Comparison of ENCODE assay signal across 37 cellular contexts in genomic region chr4:92251711-92252110, GRCh38. TPM values are rescaled to one million over a fixed set of nuclear protein-coding genes. Genes with fewer than 3 reads are reported as not detected.
"Had no signal": no experiment of that assay in that cellular context is flagged by ENCODE, and none has a peak within 500 bp of the region (broad histone marks: within the 10 kb centered on the region; RNA-seq: fewer than 3 reads in every experiment).

No MANE protein-coding gene starts in this region.

- H3K36me3 Mint-ChIP-seq: activated CD4-positive, alpha-beta memory T cell treated with anti-CD3 and anti-CD28 coated beads for 36 hours; activated naive CD8-positive, alpha-beta T cell treated with anti-CD3 and anti-CD28 coated beads for 36 hours had no signal

- H3K4me3 ChIP-seq: adrenal gland, body of pancreas, breast epithelium had no signal

- H3K4me1 ChIP-seq: adrenal gland, body of pancreas, breast epithelium had no signal

- H3K27ac Mint-ChIP-seq: activated B cell treated with CpG ODN at 0.5 μM for 24 hours; activated CD4-positive, alpha-beta memory T cell treated with anti-CD3 and anti-CD28 coated beads for 36 hours; activated CD4-positive, alpha-beta T cell treated with anti-CD3 and anti-CD28 coated beads, Interleukin-2, amount 10 ng/mL, durations not matched to agents 24 days and 14 days; activated CD8-positive, alpha-beta T cell treated with anti-CD3 and anti-CD28 coated beads for 36 hours; activated naive CD4-positive, alpha-beta T cell treated with anti-CD3 and anti-CD28 coated beads for 36 hours; activated naive CD4-positive, alpha-beta T cell treated with anti-CD3 and anti-CD28 coated beads, Interleukin-2, amount 50 U/mL, for 72 hours; activated naive CD8-positive, alpha-beta T cell treated with anti-CD3 and anti-CD28 coated beads for 36 hours; activated T-cell treated with anti-CD3 and anti-CD28 coated beads, Interleukin-2, amount 50 U/mL, for 72 hours; activated T-helper 1 cell treated with anti-CD3 and anti-CD28 coated beads, Interleukin-12 subunit alpha, Interleukin-12 subunit beta, Interleukin-2, Interleukin-4 antibody, amounts not matched to agents 30 ng/mL and 10 ng/mL and 1 ng/mL, durations not matched to agents 14 hours and 24 hours and 36 hours; activated T-helper 17 cell treated with anti-CD3 and anti-CD28 coated beads, Interleukin-2, amount 50 U/mL, for 72 hours; T-helper 1 cell treated with Interleukin-12 subunit alpha and Interleukin-12 subunit beta and Interleukin-4 antibody, amounts not matched to agents 30 μg/mL and 1 μg/mL, for 36 hours; T-helper 2 cell treated with Interferon-gamma antibody and Interleukin-4, amounts not matched to agents 5 μg/mL and 100 μg/mL, for 36 hours had no signal

- ATAC-seq: activated CD8-positive, alpha-beta T cell treated with anti-CD3 and anti-CD28 coated beads for 36 hours; activated naive CD4-positive, alpha-beta T cell treated with anti-CD3 and anti-CD28 coated beads, Interleukin-2, amount 50 U/mL, for 72 hours; activated T-cell treated with anti-CD3 and anti-CD28 coated beads, Interleukin-2, amount 50 U/mL, for 4 hours; activated T-cell treated with anti-CD3 and anti-CD28 coated beads, Interleukin-2, amount 50 U/mL, for 72 hours; activated T-helper 17 cell treated with anti-CD3 and anti-CD28 coated beads, Interleukin-2, amount 50 U/mL, for 72 hours; body of pancreas had no signal

- DNase-seq: activated B cell treated with CpG ODN at 0.5 μM for 24 hours; activated CD4-positive, alpha-beta memory T cell treated with anti-CD3 and anti-CD28 coated beads for 36 hours; activated CD4-positive, alpha-beta T cell treated with anti-CD3 and anti-CD28 coated beads for 4 hours; activated CD4-positive, alpha-beta T cell treated with anti-CD3 and anti-CD28 coated beads, Interleukin-2, amount 10 ng/mL, durations not matched to agents 24 days and 14 days; activated CD4-positive, alpha-beta T cell treated with anti-CD3 and anti-CD28 coated beads, Interleukin-2, amount 50 U/mL, for 1 hour; activated CD4-positive, alpha-beta T cell treated with anti-CD3 and anti-CD28 coated beads, Interleukin-2, amount 50 U/mL, for 4 hours; activated CD4-positive, CD25-positive, alpha-beta regulatory T cell treated with anti-CD3 and anti-CD28 coated beads, Interleukin-2, amount 50 U/mL, for 72 hours; activated CD8-positive, alpha-beta memory T cell treated with anti-CD3 and anti-CD28 coated beads, Interleukin-2, amount 50 U/mL, for 4 hours; activated CD8-positive, alpha-beta T cell treated with anti-CD3 and anti-CD28 coated beads for 36 hours; activated effector memory CD4-positive, alpha-beta T cell treated with anti-CD3 and anti-CD28 coated beads, Interleukin-2, amount 50 U/mL, for 16 hours; activated gamma-delta T cell treated with Interleukin-2 at 50 U/mL for 16 hours; activated naive CD4-positive, alpha-beta T cell; activated naive CD4-positive, alpha-beta T cell treated with anti-CD3 and anti-CD28 coated beads for 36 hours; activated naive CD4-positive, alpha-beta T cell treated with anti-CD3 and anti-CD28 coated beads, Interleukin-2, amount 50 U/mL, for 16 hours; activated naive CD8-positive, alpha-beta T cell treated with anti-CD3 and anti-CD28 coated beads for 36 hours; activated T-cell treated with anti-CD3 and anti-CD28 coated beads for 4 hours; activated T-cell treated with anti-CD3 and anti-CD28 coated beads, Interleukin-2, amount 50 U/mL, for 1 hour; activated T-cell treated with anti-CD3 and anti-CD28 coated beads, Interleukin-2, amount 50 U/mL, for 4 hours; activated T-cell treated with anti-CD3 and anti-CD28 coated beads, Interleukin-2, amount 50 U/mL, for 72 hours; adrenal gland; amniotic stem cell; aorta; body of pancreas; brain microvascular endothelial cell; central memory CD4-positive, alpha-beta T cell; T-helper 2 cell; T-helper 9 cell had no signal

- H3K27me3 ChIP-seq: adrenal gland, body of pancreas, brain microvascular endothelial cell, breast epithelium had no signal

- H3K27ac ChIP-seq: adrenal gland, body of pancreas, brain microvascular endothelial cell, breast epithelium, VCaP had no signal

- FAIRE-seq: astrocyte, TTC549 had no signal

- H3K36me3 ChIP-seq: adrenal gland, brain microvascular endothelial cell, breast epithelium had no signal

- H3K4me1 Mint-ChIP-seq: activated B cell treated with CpG ODN at 0.5 μM for 24 hours; activated CD4-positive, alpha-beta T cell treated with anti-CD3 and anti-CD28 coated beads, Interleukin-2, amount 10 ng/mL, durations not matched to agents 24 days and 14 days; activated naive CD8-positive, alpha-beta T cell treated with anti-CD3 and anti-CD28 coated beads for 36 hours; activated T-helper 17 cell treated with anti-CD3 and anti-CD28 coated beads, Interleukin-2, amount 50 U/mL, for 72 hours had no signal

- H3K4me3 Mint-ChIP-seq: activated B cell treated with CpG ODN at 0.5 μM for 24 hours; activated CD4-positive, alpha-beta memory T cell treated with anti-CD3 and anti-CD28 coated beads for 36 hours; activated CD4-positive, alpha-beta T cell treated with anti-CD3 and anti-CD28 coated beads, Interleukin-2, amount 10 ng/mL, durations not matched to agents 24 days and 14 days; activated CD8-positive, alpha-beta T cell treated with anti-CD3 and anti-CD28 coated beads for 36 hours; activated naive CD4-positive, alpha-beta T cell treated with anti-CD3 and anti-CD28 coated beads for 36 hours; activated naive CD8-positive, alpha-beta T cell treated with anti-CD3 and anti-CD28 coated beads for 36 hours; activated T-cell treated with anti-CD3 and anti-CD28 coated beads, Interleukin-2, amount 50 U/mL, for 4 hours; activated T-cell treated with anti-CD3 and anti-CD28 coated beads, Interleukin-2, amount 50 U/mL, for 72 hours; activated T-helper 1 cell treated with anti-CD3 and anti-CD28 coated beads, Interleukin-12 subunit alpha, Interleukin-12 subunit beta, Interleukin-2, Interleukin-4 antibody, amounts not matched to agents 30 ng/mL and 10 ng/mL and 1 ng/mL, durations not matched to agents 14 hours and 24 hours and 36 hours; activated T-helper 17 cell treated with anti-CD3 and anti-CD28 coated beads, Interleukin-2, amount 50 U/mL, for 72 hours; T-helper 1 cell treated with Interleukin-12 subunit alpha and Interleukin-12 subunit beta and Interleukin-4 antibody, amounts not matched to agents 30 μg/mL and 1 μg/mL, for 36 hours; T-helper 2 cell treated with Interferon-gamma antibody and Interleukin-4, amounts not matched to agents 5 μg/mL and 100 μg/mL, for 36 hours had no signal

- H3K9me3 Mint-ChIP-seq: activated CD4-positive, alpha-beta T cell treated with anti-CD3 and anti-CD28 coated beads, Interleukin-2, amount 10 ng/mL, durations not matched to agents 24 days and 14 days had no signal

- H3K27me3 Mint-ChIP-seq: activated B cell treated with CpG ODN at 0.5 μM for 24 hours; activated CD4-positive, alpha-beta memory T cell treated with anti-CD3 and anti-CD28 coated beads for 36 hours; activated CD4-positive, alpha-beta T cell treated with anti-CD3 and anti-CD28 coated beads, Interleukin-2, amount 10 ng/mL, durations not matched to agents 24 days and 14 days; activated CD8-positive, alpha-beta T cell treated with anti-CD3 and anti-CD28 coated beads for 36 hours; activated naive CD8-positive, alpha-beta T cell treated with anti-CD3 and anti-CD28 coated beads for 36 hours; activated T-helper 17 cell treated with anti-CD3 and anti-CD28 coated beads, Interleukin-2, amount 50 U/mL, for 72 hours had no signal

- H3K9me3 ChIP-seq: adrenal gland, body of pancreas had no signal

RNA-seq across cellular contexts. Expression of gene GRID2, which starts 52.1 kb away (rescaled TPM):
- total RNA-seq: activated B cell treated with CpG ODN at 0.5 μM for 24 hours; activated CD4-positive, alpha-beta memory T cell treated with anti-CD3 and anti-CD28 coated beads for 36 hours; activated CD4-positive, alpha-beta T cell treated with anti-CD3 and anti-CD28 coated beads, Interleukin-2, amount 10 ng/mL, durations not matched to agents 24 days and 14 days; activated CD8-positive, alpha-beta memory T cell treated with anti-CD3 and anti-CD28 coated beads for 36 hours; activated CD8-positive, alpha-beta T cell treated with anti-CD3 and anti-CD28 coated beads for 36 hours; activated naive CD4-positive, alpha-beta T cell treated with anti-CD3 and anti-CD28 coated beads for 36 hours; activated naive CD4-positive, alpha-beta T cell treated with anti-CD3 and anti-CD28 coated beads, Interleukin-2, amount 50 U/mL, for 72 hours; activated naive CD8-positive, alpha-beta T cell treated with anti-CD3 and anti-CD28 coated beads for 36 hours; activated T-cell treated with anti-CD3 and anti-CD28 coated beads, Interleukin-2, amount 50 U/mL, for 72 hours; activated T-helper 1 cell treated with anti-CD3 and anti-CD28 coated beads, Interleukin-12 subunit alpha, Interleukin-12 subunit beta, Interleukin-2, Interleukin-4 antibody, amounts not matched to agents 30 ng/mL and 10 ng/mL and 1 ng/mL, durations not matched to agents 14 hours and 24 hours and 36 hours; activated T-helper 17 cell treated with anti-CD3 and anti-CD28 coated beads, Interleukin-2, amount 50 U/mL, for 72 hours; body of pancreas had no signal
- polyA plus RNA-seq: aorta had no signal
